In the genomic region with DNA sequence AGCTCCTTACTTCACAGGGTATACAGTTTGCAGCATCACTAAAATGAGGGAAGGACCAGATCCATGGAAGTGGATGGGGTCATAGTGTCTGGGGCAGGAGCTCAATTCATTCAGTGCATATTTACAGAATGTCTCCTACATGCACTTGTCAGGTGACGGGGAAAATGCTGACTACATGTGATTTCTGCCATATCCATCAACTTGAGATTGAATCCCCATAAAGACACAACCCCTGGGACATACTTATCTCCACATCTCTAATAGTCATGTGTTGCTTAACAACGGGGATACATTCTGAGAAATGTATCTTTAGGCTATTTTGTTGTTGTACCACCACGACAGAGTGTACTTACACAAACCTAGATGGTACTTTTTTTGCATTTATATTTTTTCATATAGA, we compare ENCODE assay signal across 2 cellular contexts.
TF ChIP-seq lines count a peak whose summit lies in the region.

No MANE protein-coding gene starts in this region.

TF ChIP-seq in HepG2, 621 proteins besides CTCF, POLR2A, EP300 and RAD21:
- TF ChIP-seq CSRNP2 (CRISPR knock-in tag; conservative IDR thresholded peaks at IDR 0.05; ENCODE audit: low read depth) = no peak
- TF ChIP-seq MAFF (IDR thresholded peaks at IDR 0.05; ENCODE audit: low read depth, low read length) = peak; percentile 74
- peak; percentile 67 to 77 for TF ChIP-seq MAFK (conservative IDR thresholded peaks at IDR 0.05 in 1 of 2, IDR thresholded peaks at IDR 0.05 in 1 of 2; ENCODE audit: low read length in 2 of 2)
- TF ChIP-seq REXO4 (CRISPR knock-in tag; IDR thresholded peaks at IDR 0.05; ENCODE audit: borderline replicate concordance) = no peak
- TF ChIP-seq PHF8 (CRISPR knock-in tag; IDR thresholded peaks at IDR 0.05) = no peak
- no peak for TF ChIP-seq KLF6 (CRISPR knock-in tag; IDR thresholded peaks at IDR 0.05)
TF ChIP-seq in HepG2: peak in this region for 2.

TF ChIP-seq in IMR-90, 13 proteins besides CTCF, POLR2A, EP300 and RAD21:
- TF ChIP-seq RFX5 (IDR thresholded peaks at IDR 0.05; ENCODE audit: low read depth, low read length) (no peak), MAFK (IDR thresholded peaks at IDR 0.05; ENCODE audit: low read depth, low read length) (peak; percentile 62)
